9 cellular contexts compared by ENCODE assay signal in the genomic region with DNA sequence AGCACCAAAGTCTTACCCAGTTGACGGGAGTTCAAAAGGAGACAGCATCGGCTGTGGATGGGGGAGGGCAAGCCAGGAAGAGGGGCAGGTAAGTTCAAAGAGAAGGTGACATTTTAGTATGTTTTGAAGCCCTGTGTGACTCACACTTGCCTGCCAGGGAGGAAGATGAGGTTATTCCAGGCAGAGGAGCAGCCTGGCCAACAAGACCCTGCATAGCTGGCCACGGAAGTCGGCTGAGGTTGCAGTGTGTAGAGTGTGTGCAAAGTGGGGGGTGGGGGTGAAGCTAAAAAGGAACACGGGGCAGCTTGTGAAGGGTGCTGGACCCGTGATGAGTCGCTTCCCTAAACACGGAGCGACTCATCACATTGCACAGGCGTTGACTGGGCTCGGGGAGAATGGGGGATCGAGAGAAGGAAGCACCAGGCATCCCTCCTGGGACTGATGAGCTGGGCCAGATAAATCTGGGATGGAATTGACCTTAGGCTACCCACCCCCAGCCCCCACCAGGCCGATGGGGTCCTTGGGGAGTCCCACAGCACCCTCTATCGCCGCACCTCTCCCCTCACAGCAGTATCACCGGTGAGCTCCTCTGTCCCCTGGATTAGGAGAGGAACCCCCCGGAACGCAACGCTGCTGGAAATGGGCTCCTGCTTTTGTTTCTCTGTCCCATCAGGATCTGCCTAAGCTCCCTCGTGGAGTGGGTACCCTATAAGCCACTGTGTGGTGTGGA.
DNase-seq lines count a peak whose midpoint lies in the region; ATAC-seq, FAIRE-seq and TF ChIP-seq lines count a peak whose summit lies in the region.
"Had no signal": no experiment of that assay in that cellular context is flagged by ENCODE, and none has a peak within 500 bp of the region (broad histone marks: within the 10 kb centered on the region; RNA-seq: fewer than 3 reads in every experiment).

No MANE protein-coding gene starts in this region.

- H3K9me3 ChIP-seq in kidney (ENCODE audit: control insufficient read depth in 1 of 2, low read length in 2 of 2) = no peaks in the 10 kb centered on the region
- H3K9me3 ChIP-seq: colonic mucosa had no signal

- CTCF ChIA-PET in RWPE1 (lab: Yijun Ruan, JAX) = interaction anchor here (0.6 to 3.4 kb wide), 2 partner anchors 135 to 211 kb away, joined by 3 to 41 read pairs; no protein-coding TSS in a partner anchor

- DNase-seq in RWPE1 (ENCODE audit: low spot score) (peak; percentile 11), activated T-cell treated with anti-CD3 and anti-CD28 coated beads for 1 hour (ENCODE audit: low read depth) (peak; percentile 54), kidney (peak; percentile 67), foreskin fibroblast (no peak), NCI-H146 (lab: John Stamatoyannopoulos, UW) (no peak), NCI-H2081 treated with DMSO at 0.1 percent for 48 hours (lab: John Stamatoyannopoulos, UW) (no peak)
- peak; percentile 73 to 76 for DNase-seq in stimulated activated CD8-positive, alpha-beta memory T cell treated with anti-CD3 and anti-CD28 coated beads, Interleukin-7, amount 100 ng/mL, for 4 hours (ENCODE audit: low read depth in 2 of 2)
- DNase-seq: colonic mucosa had no signal

- TF ChIP-seq CTCF in RWPE1 (conservative IDR thresholded peaks at IDR 0.05; ENCODE audit: low read depth) = no peak
- no peak for TF ChIP-seq CTCF in kidney (IDR thresholded peaks at IDR 0.05; ENCODE audit: borderline replicate concordance, extremely low read depth, insufficient read depth)
- TF ChIP-seq CTCF in foreskin fibroblast (IDR thresholded peaks at IDR 0.05; ENCODE audit: low read depth, low read length) = no peak

- H3K27ac ChIP-seq in RWPE1 = no peak overlapping the region
- H3K27ac ChIP-seq in kidney (ENCODE audit: low read depth in 2 of 2, low read length in 2 of 2) = no peak overlapping the region
- H3K27ac ChIP-seq: colonic mucosa had no signal

- no peaks in the 10 kb centered on the region for H3K4me1 ChIP-seq in kidney (ENCODE audit: control insufficient read depth in 1 of 2, insufficient read depth in 1 of 2, low read depth in 1 of 2, low read length in 2 of 2)
- H3K4me1 ChIP-seq: colonic mucosa had no signal

- no peak for FAIRE-seq in kidney (lab: Jason Lieb, UNC)

- POLR2A ChIA-PET in RWPE1 (lab: Yijun Ruan, JAX; ENCODE audit: low non-redundant PET) = no interaction called here

- intact Hi-C loops in kidney (cut with DNase I) = no loop called here

- no peak overlapping the region for H3K9ac ChIP-seq in kidney (ENCODE audit: low read length in 2 of 2)

- ATAC-seq in GM18868 (IDR thresholded peaks at IDR 0.05; ENCODE audit: unreplicated experiment) = no peak

- no peaks in the 10 kb centered on the region for H3K36me3 ChIP-seq in kidney (ENCODE audit: control insufficient read depth in 1 of 2, insufficient read depth in 2 of 2, low read length in 2 of 2)
- H3K36me3 ChIP-seq: colonic mucosa had no signal

- H3K4me3 ChIP-seq in kidney (ENCODE audit: low read length in 2 of 2) (no peak overlapping the region), foreskin fibroblast (ENCODE audit: low read depth in 1 of 2, low read length in 2 of 2) (no peak overlapping the region)
- H3K4me3 ChIP-seq: colonic mucosa had no signal

Comparison
In these comparisons a context has a peak if more than half of its experiments do, and no peak if none do; other contexts are left out.
1. DNase-seq: peak in RWPE1 (single experiment), activated T-cell treated with anti-CD3 and anti-CD28 coated beads for 1 hour (single experiment), kidney (single experiment) and stimulated activated CD8-positive, alpha-beta memory T cell treated with anti-CD3 and anti-CD28 coated beads, Interleukin-7, amount 100 ng/mL, for 4 hours (2 of 2); none in foreskin fibroblast (0 of 2), NCI-H146 (single experiment) and NCI-H2081 treated with DMSO at 0.1 percent for 48 hours (single experiment).